14 cellular contexts compared by ENCODE assay signal in the genomic region with DNA sequence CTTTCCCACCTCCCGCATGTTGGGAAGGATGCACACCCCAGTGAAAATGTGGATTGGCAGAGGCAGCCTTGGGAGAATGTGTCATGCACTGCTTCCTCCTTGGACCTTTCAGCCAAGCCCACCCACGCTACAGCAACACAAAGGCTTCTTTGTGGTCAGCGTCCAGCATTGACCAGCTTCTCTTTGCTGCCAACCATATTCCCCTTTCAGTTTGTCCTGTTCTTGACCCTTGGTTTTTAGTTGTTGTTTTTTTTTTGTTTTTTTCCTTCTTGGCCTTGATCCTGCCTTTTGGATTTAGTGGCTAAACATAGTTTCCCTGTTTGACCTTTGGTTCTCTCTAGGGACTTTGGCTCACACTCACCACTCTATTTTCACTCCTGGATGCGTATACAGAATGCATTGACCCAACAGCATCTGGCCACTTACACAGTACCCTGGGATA.
DNase-seq lines count a peak whose midpoint lies in the region; FAIRE-seq and TF ChIP-seq lines count a peak whose summit lies in the region.
"Had no signal": no experiment of that assay in that cellular context is flagged by ENCODE, and none has a peak within 500 bp of the region (broad histone marks: within the 10 kb centered on the region; RNA-seq: fewer than 3 reads in every experiment).

No MANE protein-coding gene starts in this region.

- H3K79me1 ChIP-seq in mesenchymal stem cell (replicated peaks; ENCODE audit: low read length, poor library complexity, severe bottlenecking) = no peaks in the 10 kb centered on the region

- H3K9me3 ChIP-seq in adipocyte (ENCODE audit: control insufficient read depth, low read length) = peaks cover 22% of the 10 kb centered on the region
- H3K9me3 ChIP-seq in mesenchymal stem cell (ENCODE audit: control insufficient read depth, low read length) = peaks cover 23% of the 10 kb centered on the region
- no peaks in the 10 kb centered on the region for H3K9me3 ChIP-seq in vagina
- H3K9me3 ChIP-seq: prostate gland, thyroid gland had no signal

- H3K36me3 ChIP-seq in adipocyte (ENCODE audit: control insufficient read depth, insufficient read depth, low read length, severe bottlenecking) (no peaks in the 10 kb centered on the region), mesenchymal stem cell (ENCODE audit: control insufficient read depth in 1 of 2, insufficient read depth in 2 of 2, low read depth in 1 of 2, low read length in 2 of 2) (no peaks in the 10 kb centered on the region), vagina (no peaks in the 10 kb centered on the region)
- H3K36me3 ChIP-seq: prostate gland, thyroid gland had no signal

- no peak overlapping the region for H3K4me2 ChIP-seq in mesenchymal stem cell (ENCODE audit: low read length, poor library complexity, severe bottlenecking)

- H2BK5ac ChIP-seq in mesenchymal stem cell (ENCODE audit: low read depth, low read length, poor library complexity, severe bottlenecking) = no peak overlapping the region

- TF ChIP-seq CTCF in vagina (IDR thresholded peaks at IDR 0.05) = no peak

- H2BK15ac ChIP-seq in mesenchymal stem cell (ENCODE audit: low read depth, poor library complexity, severe bottlenecking) = no peak overlapping the region

- H3K18ac ChIP-seq in mesenchymal stem cell (ENCODE audit: low read depth in 1 of 2, low read length in 2 of 2) = peak overlapping the region in 1 of 2 experiments; percentile 37

- no peak overlapping the region for H3K4ac ChIP-seq in mesenchymal stem cell (ENCODE audit: low read depth in 1 of 2, low read length in 2 of 2)

- no peak overlapping the region for H3K14ac ChIP-seq in mesenchymal stem cell (ENCODE audit: low read length in 2 of 2)

- FAIRE-seq in frontal cortex (lab: Jason Lieb, UNC) = no peak

- H4K91ac ChIP-seq in mesenchymal stem cell (ENCODE audit: low read length) = no peak overlapping the region

- peaks cover 36% of the 10 kb centered on the region for H3K27me3 ChIP-seq in adipocyte (replicated peaks; ENCODE audit: control insufficient read depth, insufficient read depth, low read length)
- H3K27me3 ChIP-seq in mesenchymal stem cell (ENCODE audit: control insufficient read depth in 1 of 2, insufficient read depth in 1 of 2, low read length in 2 of 2) = peaks cover 0 to 62% of the 10 kb centered on the region in 2 experiments
- H3K27me3 ChIP-seq in vagina = no peaks in the 10 kb centered on the region
- H3K27me3 ChIP-seq: thyroid gland had no signal

- H2BK120ac ChIP-seq in mesenchymal stem cell (ENCODE audit: low read depth, low read length) = no peak overlapping the region

- H3K9ac ChIP-seq in adipocyte (ENCODE audit: low read length) (no peak overlapping the region), mesenchymal stem cell (ENCODE audit: low read length) (no peak overlapping the region)

- H2AFZ ChIP-seq in mesenchymal stem cell (ENCODE audit: low read depth, low read length) = no peak overlapping the region

- H2BK12ac ChIP-seq in mesenchymal stem cell (ENCODE audit: low read length in 2 of 2) = peak overlapping the region in 1 of 2 experiments; percentile 28

- H2AK5ac ChIP-seq in mesenchymal stem cell (ENCODE audit: low read length, severe bottlenecking) = no peak overlapping the region

- H3K27ac ChIP-seq in mesenchymal stem cell (ENCODE audit: low read length, poor library complexity, severe bottlenecking) = no peak overlapping the region
- H3K27ac ChIP-seq in vagina = no peak overlapping the region
- H3K27ac ChIP-seq: dorsolateral prefrontal cortex, prostate gland, SK-N-MC, thyroid gland had no signal

- 82% methylated on average over 3 of the region's 4 CpGs for whole genome bisulfite sequencing in mesenchymal stem cell

- no peak overlapping the region for H4K8ac ChIP-seq in mesenchymal stem cell (ENCODE audit: low read length)

- no peak overlapping the region for H3K23ac ChIP-seq in mesenchymal stem cell (ENCODE audit: low read length in 2 of 2)

- H3K4me1 ChIP-seq in adipocyte (ENCODE audit: control insufficient read depth, insufficient read depth, low read length) (peaks cover 9% of the 10 kb centered on the region), mesenchymal stem cell (ENCODE audit: control insufficient read depth, insufficient read depth, low read depth, low read length) (no peaks in the 10 kb centered on the region), vagina (no peaks in the 10 kb centered on the region)
- H3K4me1 ChIP-seq: prostate gland had no signal

- intact Hi-C loops in vagina (cut with DNase I) = no loop called here

- H3K4me3 ChIP-seq in adipocyte (ENCODE audit: low read length) (peak overlapping the region; percentile 15), mesenchymal stem cell (ENCODE audit: insufficient read depth in 1 of 2, low read depth in 1 of 2, low read length in 2 of 2) (no peak overlapping the region), vagina (no peak overlapping the region)
- H3K4me3 ChIP-seq: dorsolateral prefrontal cortex, prostate gland, SK-N-MC, thyroid gland had no signal

- no peak for TF ChIP-seq POLR2A in vagina (IDR thresholded peaks at IDR 0.05)

- no peak for DNase-seq in adipocyte (ENCODE audit: low read depth)
- DNase-seq in frontal cortex (ENCODE audit: low spot score in 2 of 2) = peak; percentile 14 to 26
- DNase-seq in mesenchymal stem cell = peak; percentile 31
- peak; percentile 44 to 61 for DNase-seq in vagina (ENCODE audit: extremely low spot score in 2 of 2)
- no peak for DNase-seq in NCI-H2107 (lab: John Stamatoyannopoulos, UW)
- DNase-seq in T-helper 1 cell = no peak
- no peak for DNase-seq in CD1c-positive myeloid dendritic cell (ENCODE audit: extremely low spot score)
- DNase-seq: activated CD8-positive, alpha-beta T cell treated with anti-CD3 and anti-CD28 coated beads for 36 hours; DMS79; stimulated activated CD8-positive, alpha-beta memory T cell treated with anti-CD3 and anti-CD28 coated beads, Interleukin-4, amount 100 ng/mL, for 48 hours had no signal

Comparison
In these comparisons a context has a peak if more than half of its experiments do, and no peak if none do; other contexts are left out.
1. DNase-seq: peak in frontal cortex (2 of 2), mesenchymal stem cell (single experiment) and vagina (2 of 2); none in adipocyte (single experiment), NCI-H2107 (single experiment), T-helper 1 cell (0 of 5) and CD1c-positive myeloid dendritic cell (single experiment).